ENCODE assay signal across 8 cellular contexts in the genomic region with DNA sequence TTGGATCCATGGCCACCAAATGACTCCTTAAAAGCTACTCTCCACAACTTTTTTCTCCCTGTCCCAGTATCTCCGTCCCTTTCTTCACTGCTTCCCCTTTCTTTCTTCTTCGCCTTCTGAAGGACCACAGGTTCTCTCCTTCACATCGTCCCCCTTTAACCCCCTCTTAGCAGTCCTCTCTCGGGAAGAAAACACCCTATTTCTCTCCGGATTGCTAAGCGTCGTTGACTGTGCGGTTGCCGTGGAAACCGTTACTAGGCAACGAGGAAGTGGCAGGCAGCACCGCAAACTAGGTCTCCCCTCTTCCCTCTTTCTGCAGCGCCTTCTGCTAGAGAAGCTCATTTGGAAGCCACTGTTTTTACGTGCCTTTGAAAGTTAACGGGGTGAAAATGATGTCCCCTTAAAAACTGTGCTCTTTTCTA. TPM values are rescaled to one million over a fixed set of nuclear protein-coding genes. Genes with fewer than 3 reads are reported as not detected.
DNase-seq lines count a peak whose midpoint lies in the region; ATAC-seq and TF ChIP-seq lines count a peak whose summit lies in the region.

A gene with protein sequence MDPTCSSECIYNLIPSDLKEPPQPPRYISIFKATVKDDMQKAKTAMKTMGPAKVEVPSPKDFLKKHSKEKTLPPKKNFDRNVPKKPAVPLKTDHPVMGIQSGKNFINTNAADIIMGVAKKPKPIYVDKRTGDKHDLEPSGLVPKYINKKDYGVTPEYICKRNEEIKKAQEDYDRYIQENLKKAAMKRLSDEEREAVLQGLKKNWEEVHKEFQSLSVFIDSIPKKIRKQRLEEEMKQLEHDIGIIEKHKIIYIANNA (minus strand): TSS at position 232 of the 422 bp plus-strand sequence. CDS start 222 bp downstream, at position 10.

- H3K36me3 ChIP-seq in right atrium auricular region (no peaks in the 10 kb centered on the region), upper lobe of right lung (no peaks in the 10 kb centered on the region)

- H3K9me3 Mint-ChIP-seq in progenitor cell of endocrine pancreas (ENCODE audit: low read depth), result peaks cover 3% of the 10 kb centered on the region

- H3K27ac Mint-ChIP-seq in T-helper 17 cell (peak within 1 kb of the TSS; percentile 99), progenitor cell of endocrine pancreas (peak within 1 kb of the TSS; percentile 99)

- TF ChIP-seq CTCF in right atrium auricular region (IDR thresholded peaks at IDR 0.05) (no peak), progenitor cell of endocrine pancreas (IDR thresholded peaks at IDR 0.05; ENCODE audit: unreplicated experiment) (no peak), upper lobe of right lung (IDR thresholded peaks at IDR 0.05) (no peak)

- H3K36me3 Mint-ChIP-seq in T-helper 17 cell (ENCODE audit: low read depth), result no peaks in the 10 kb centered on the region
- peaks cover 1% of the 10 kb centered on the region for H3K36me3 Mint-ChIP-seq in progenitor cell of endocrine pancreas (ENCODE audit: insufficient read depth)

- H3K27me3 ChIP-seq in right atrium auricular region (no peaks in the 10 kb centered on the region), upper lobe of right lung (no peaks in the 10 kb centered on the region)

- H3K4me3 ChIP-seq in right atrium auricular region, result peak within 1 kb of the TSS; percentile 57 to 73
- peak within 1 kb of the TSS; percentile 72 for H3K4me3 ChIP-seq in upper lobe of right lung

- peaks cover 0 to 13% of the 10 kb centered on the region in 2 donors for H3K4me1 ChIP-seq in right atrium auricular region
- peaks cover 6% of the 10 kb centered on the region for H3K4me1 ChIP-seq in upper lobe of right lung

- DNase-seq in NCI-H1694 treated with DMSO at 0.1 percent for 48 hours (lab: John Stamatoyannopoulos, UW), result peak; percentile 85
- DNase-seq in T-helper 17 cell, result peak; percentile 84 to 94 (median 85)
- peak; percentile 12 to 95 (median 84) for DNase-seq in amygdala (lab: John Stamatoyannopoulos, UW)
- DNase-seq in right atrium auricular region (ENCODE audit: low spot score), result peak; percentile 93
- peak; percentile 83 for DNase-seq in progenitor cell of endocrine pancreas (ENCODE audit: low spot score, unreplicated experiment)
- peak; percentile 94 for DNase-seq in upper lobe of right lung

- peak within 1 kb of the TSS; percentile 92 to 93 for H3K27ac ChIP-seq in right atrium auricular region
- peak within 1 kb of the TSS; percentile 91 for H3K27ac ChIP-seq in upper lobe of right lung

- H3K27me3 Mint-ChIP-seq in T-helper 17 cell, result no peaks in the 10 kb centered on the region
- no peaks in the 10 kb centered on the region for H3K27me3 Mint-ChIP-seq in progenitor cell of endocrine pancreas

- intact Hi-C loops in upper lobe of right lung (cut with DNase I), result no loop called here

- ATAC-seq in GM18498 (IDR thresholded peaks at IDR 0.05; ENCODE audit: unreplicated experiment), result peak; percentile 73
- ATAC-seq in HG02943 (IDR thresholded peaks at IDR 0.05; ENCODE audit: low read depth, unreplicated experiment), result peak; percentile 60
- peak; percentile 69 for ATAC-seq in T-helper 17 cell
- ATAC-seq in upper lobe of right lung, result peak; percentile 60

- H3K4me3 Mint-ChIP-seq in T-helper 17 cell (peak within 1 kb of the TSS; percentile 95), progenitor cell of endocrine pancreas (ENCODE audit: low read depth) (peak within 1 kb of the TSS; percentile 74)

- H3K4me1 Mint-ChIP-seq in T-helper 17 cell (peaks cover 16% of the 10 kb centered on the region), progenitor cell of endocrine pancreas (ENCODE audit: low read depth) (peaks cover 9% of the 10 kb centered on the region)

- no peaks in the 10 kb centered on the region for H3K9me3 ChIP-seq in T-helper 17 cell (ENCODE audit: control insufficient read depth, low read length, poor library complexity, severe bottlenecking)
- no peaks in the 10 kb centered on the region for H3K9me3 ChIP-seq in right atrium auricular region
- no peaks in the 10 kb centered on the region for H3K9me3 ChIP-seq in upper lobe of right lung

RNA-seq across cellular contexts. Expression of the gene that starts here (rescaled TPM):
- 10 to 100 TPM in 1 of 2 donors, under 1 TPM in 1; 0.85 to 14.9 TPM for total RNA-seq in T-helper 17 cell
- total RNA-seq in right atrium auricular region, result not detected
- total RNA-seq in progenitor cell of endocrine pancreas, result 0.46 and 1.0 TPM in 2 replicates
- total RNA-seq in upper lobe of right lung, result 0.49 TPM

Comparison
In these comparisons a context has a peak if more than half of its experiments do, and no peak if none do; other contexts are left out.
1. Peak in every context shown above with its lines: DNase-seq, ATAC-seq, H3K4me3 ChIP-seq and H3K27ac ChIP-seq.
2. Peak in DNase-seq, H3K4me3 ChIP-seq and H3K27ac ChIP-seq in right atrium auricular region; RNA of the gene not detected or under 1 TPM.
3. Peak in DNase-seq, ATAC-seq, H3K4me3 ChIP-seq and H3K27ac ChIP-seq in upper lobe of right lung; RNA of the gene not detected or under 1 TPM.